ENCODE assay signal across 24 cellular contexts in the genomic region with DNA sequence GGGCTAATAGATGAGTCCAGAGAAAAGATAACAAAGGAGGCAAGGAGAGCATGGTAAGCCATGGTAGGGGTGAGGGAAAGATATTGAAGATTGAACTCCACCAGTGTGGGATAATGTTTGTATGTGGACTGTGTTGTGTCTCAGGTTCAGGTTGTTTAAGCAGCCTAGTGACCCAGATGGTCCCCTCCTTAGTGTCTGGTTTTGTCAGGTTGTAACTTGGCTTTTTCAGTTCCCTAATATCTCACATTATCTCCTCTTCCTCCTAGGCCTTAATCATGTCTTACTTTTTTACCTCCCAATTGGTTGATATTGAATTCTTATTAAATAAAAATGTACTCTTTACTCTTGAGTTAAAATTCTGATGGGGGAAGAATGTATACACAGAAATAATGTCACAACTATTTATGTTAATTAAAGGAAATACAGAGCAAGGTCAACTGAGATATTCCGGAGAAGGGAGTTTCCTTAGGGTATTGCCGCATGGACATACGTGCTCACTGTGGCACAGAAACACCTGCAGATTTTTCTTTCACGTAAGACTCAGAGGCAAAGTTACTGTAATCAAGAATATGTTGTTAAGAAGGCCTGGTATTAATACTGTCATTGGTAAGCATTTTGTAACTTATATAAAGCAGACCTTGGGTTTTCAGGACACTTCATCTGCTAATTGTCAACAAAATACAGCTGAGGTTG.
"Had no signal": no experiment of that assay in that cellular context is flagged by ENCODE, and none has a peak within 500 bp of the region (broad histone marks: within the 10 kb centered on the region; RNA-seq: fewer than 3 reads in every experiment).

No MANE protein-coding gene starts in this region.

- ATAC-seq: activated CD4-positive, CD25-positive, alpha-beta regulatory T cell treated with anti-CD3 and anti-CD28 coated beads, Interleukin-2, amount 50 U/mL, for 24 hours; activated naive CD4-positive, alpha-beta T cell treated with anti-CD3 and anti-CD28 coated beads, Interleukin-2, amount 50 U/mL, for 72 hours; activated T-cell treated with anti-CD3 and anti-CD28 coated beads, Interleukin-2, amount 50 U/mL, for 72 hours; esophagus mucosa; T-helper 17 cell had no signal

- DNase-seq: activated B cell treated with CpG ODN at 0.5 μM for 24 hours; activated CD4-positive, alpha-beta memory T cell treated with anti-CD3 and anti-CD28 coated beads, Interleukin-2, amount 10 ng/mL, durations not matched to agents 7 days and 5 days; activated CD4-positive, alpha-beta T cell treated with anti-CD3 and anti-CD28 coated beads for 48 hours; activated CD8-positive, alpha-beta memory T cell treated with anti-CD3 and anti-CD28 coated beads, Interleukin-2, amount 50 U/mL, for 48 hours; activated gamma-delta T cell; activated naive CD4-positive, alpha-beta T cell; activated naive CD4-positive, alpha-beta T cell treated with anti-CD3 and anti-CD28 coated beads, Interleukin-2, amount 10 ng/mL, durations not matched to agents 7 days and 5 days; activated naive CD8-positive, alpha-beta T cell treated with anti-CD3 and anti-CD28 coated beads, Interleukin-2, amount 10 ng/mL, durations not matched to agents 7 days and 5 days; activated T-cell treated with anti-CD3 and anti-CD28 coated beads for 4 hours; activated T-cell treated with anti-CD3 and anti-CD28 coated beads, Interleukin-2, amount 50 U/mL, for 24 hours; activated T-cell treated with anti-CD3 and anti-CD28 coated beads, Interleukin-2, amount 50 U/mL, for 72 hours; brain microvascular endothelial cell; dorsolateral prefrontal cortex; effector memory CD4-positive, alpha-beta T cell; endodermal cell; foreskin fibroblast; head of caudate nucleus; T-helper 1 cell; T-helper 17 cell; T1000; WERI-Rb-1 had no signal
